In the genomic region with DNA sequence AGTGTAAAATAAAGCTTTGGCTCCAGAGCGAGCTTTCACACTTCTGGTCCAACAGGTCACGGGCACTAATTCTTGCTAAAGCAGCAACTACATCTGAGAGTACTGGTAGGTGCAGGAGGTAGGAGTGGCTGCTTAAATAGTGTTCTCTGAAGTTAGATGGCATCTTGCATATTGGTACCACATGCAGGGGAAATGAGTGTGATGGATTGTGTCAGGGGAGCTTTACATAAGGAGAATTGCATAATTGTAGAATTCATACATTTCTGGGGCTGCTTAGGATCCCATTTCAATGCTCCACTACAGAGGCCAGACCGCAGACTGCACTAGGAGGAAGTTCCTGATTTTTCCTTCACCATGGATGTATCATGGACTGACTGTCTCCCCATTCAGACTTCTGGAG, we compare ENCODE assay signal across 18 cellular contexts.
DNase-seq lines count a peak whose midpoint lies in the region; ATAC-seq, FAIRE-seq and TF ChIP-seq lines count a peak whose summit lies in the region.
"Had no signal": no experiment of that assay in that cellular context is flagged by ENCODE, and none has a peak within 500 bp of the region (broad histone marks: within the 10 kb centered on the region; RNA-seq: fewer than 3 reads in every experiment).

No MANE protein-coding gene starts in this region.

- H3K4me1 ChIP-seq in breast epithelium (no peaks in the 10 kb centered on the region), aorta (ENCODE audit: control insufficient read depth in 1 of 2, insufficient read depth in 2 of 2, low read length in 2 of 2) (no peaks in the 10 kb centered on the region), kidney (ENCODE audit: control insufficient read depth in 1 of 2, insufficient read depth in 1 of 2, low read depth in 1 of 2, low read length in 2 of 2) (no peaks in the 10 kb centered on the region), neural progenitor cell (peaks cover 8% of the 10 kb centered on the region)
- H3K4me1 ChIP-seq: Caco-2 had no signal

- 53 to 68% methylated on average over 3 of the region's 3 CpGs for WGBS in aorta, 2 donors

- H3K27ac ChIP-seq in breast epithelium (no peak overlapping the region), aorta (ENCODE audit: low read depth in 1 of 2, low read length in 2 of 2) (peak overlapping the region; percentile 18 to 30), kidney (ENCODE audit: low read depth in 2 of 2, low read length in 2 of 2) (no peak overlapping the region), neural progenitor cell (no peak overlapping the region)
- H3K27ac ChIP-seq: A549, SJSA1 had no signal

- TF ChIP-seq POLR2A in breast epithelium (IDR thresholded peaks at IDR 0.05): no peak

- H3K4me1 Mint-ChIP-seq in MCF 10A (ENCODE audit: insufficient read depth, unreplicated experiment): peaks cover 13% of the 10 kb centered on the region
- peaks cover 7% of the 10 kb centered on the region for H3K4me1 Mint-ChIP-seq in neural progenitor cell

- no peak for TF ChIP-seq CTCF in MCF 10A (IDR thresholded peaks at IDR 0.05; ENCODE audit: unreplicated experiment)
- TF ChIP-seq CTCF in breast epithelium (IDR thresholded peaks at IDR 0.05): no peak
- TF ChIP-seq CTCF in fibroblast of mammary gland (conservative IDR thresholded peaks at IDR 0.05; ENCODE audit: control insufficient read depth, insufficient read depth, low read depth, low read length): no peak
- no peak for TF ChIP-seq CTCF in kidney (IDR thresholded peaks at IDR 0.05; ENCODE audit: borderline replicate concordance, extremely low read depth, insufficient read depth)
- no peak for TF ChIP-seq CTCF in neural progenitor cell (IDR thresholded peaks at IDR 0.05)

- POLR2A ChIA-PET in MCF 10A (lab: Yijun Ruan, JAX): interaction anchor here (0.9 to 1.3 kb wide), 2 partner anchors 79 to 95 kb away, joined by 3 read pairs; no protein-coding TSS in a partner anchor

- H3K4me3 ChIP-seq in breast epithelium (no peak overlapping the region), fibroblast of mammary gland (ENCODE audit: control insufficient read depth, low read depth, low read length) (no peak overlapping the region), aorta (ENCODE audit: low read length in 2 of 2) (no peak overlapping the region), kidney (ENCODE audit: low read length in 2 of 2) (no peak overlapping the region), neural progenitor cell (no peak overlapping the region)
- H3K4me3 ChIP-seq: A549, SJSA1 had no signal

- no peaks in the 10 kb centered on the region for H3K27me3 ChIP-seq in breast epithelium
- H3K27me3 ChIP-seq in aorta (ENCODE audit: control insufficient read depth in 1 of 2, insufficient read depth in 2 of 2, low read length in 1 of 2): no peaks in the 10 kb centered on the region
- H3K27me3 ChIP-seq in neural progenitor cell: no peaks in the 10 kb centered on the region
- H3K27me3 ChIP-seq: SJSA1 had no signal

- no TSS peak for BruUV-seq in MCF 10A (replicated peaks; lab: Mats Ljungman, UMichigan)

- no peak for FAIRE-seq in kidney (lab: Jason Lieb, UNC)
- FAIRE-seq: A549, H54, RCC 7860 had no signal

- H3K27ac Mint-ChIP-seq in MCF 10A (ENCODE audit: low read depth, unreplicated experiment) (peak overlapping the region; percentile 53), neural progenitor cell (no peak overlapping the region)
- H3K27ac Mint-ChIP-seq: CD14-positive monocyte had no signal

- H3K27me3 Mint-ChIP-seq in MCF 10A (ENCODE audit: insufficient read depth, unreplicated experiment): no peaks in the 10 kb centered on the region
- H3K27me3 Mint-ChIP-seq in neural progenitor cell (ENCODE audit: insufficient read depth, low read depth): no peaks in the 10 kb centered on the region

- no peaks in the 10 kb centered on the region for H3K79me2 ChIP-seq in neural progenitor cell (ENCODE audit: low read depth)

- H4K20me1 ChIP-seq in neural progenitor cell (ENCODE audit: low read depth): no peaks in the 10 kb centered on the region

- no peak for ATAC-seq in aorta (ENCODE audit: low FRiP score)
- ATAC-seq: A549 had no signal

- H3K4me3 Mint-ChIP-seq in MCF 10A (ENCODE audit: unreplicated experiment) (no peak overlapping the region), neural progenitor cell (no peak overlapping the region)
- H3K4me3 Mint-ChIP-seq: CD14-positive monocyte had no signal

- CTCF ChIA-PET in MCF 10A (lab: Yijun Ruan, JAX): interaction anchor here (0.6 to 3.5 kb wide), 6 partner anchors 10 to 1205 kb away, joined by 3 to 39 read pairs (median 4); partner anchors contain the start of gene SLC30A6

- no peaks in the 10 kb centered on the region for H3K9me3 Mint-ChIP-seq in MCF 10A (ENCODE audit: unreplicated experiment)
- no peaks in the 10 kb centered on the region for H3K9me3 Mint-ChIP-seq in neural progenitor cell
- H3K9me3 Mint-ChIP-seq: CD14-positive monocyte had no signal

- H3K36me3 ChIP-seq in breast epithelium (no peaks in the 10 kb centered on the region), aorta (ENCODE audit: control insufficient read depth in 1 of 2, insufficient read depth in 2 of 2, low read length in 1 of 2) (peaks cover 2 to 6% of the 10 kb centered on the region in 2 donors), kidney (ENCODE audit: control insufficient read depth in 1 of 2, insufficient read depth in 2 of 2, low read length in 2 of 2) (no peaks in the 10 kb centered on the region), neural progenitor cell (no peaks in the 10 kb centered on the region)
- H3K36me3 ChIP-seq: SJSA1 had no signal

- H3K9me3 ChIP-seq in breast epithelium: no peaks in the 10 kb centered on the region
- H3K9me3 ChIP-seq in aorta (ENCODE audit: control insufficient read depth, low read length): no peaks in the 10 kb centered on the region
- no peaks in the 10 kb centered on the region for H3K9me3 ChIP-seq in kidney (ENCODE audit: control insufficient read depth in 1 of 2, low read length in 2 of 2)
- no peaks in the 10 kb centered on the region for H3K9me3 ChIP-seq in neural progenitor cell (ENCODE audit: low read depth)
- H3K9me3 ChIP-seq: A549, Caco-2, SJSA1 had no signal

- in situ Hi-C loops in SK-MEL-5 (cut with HindIII; ENCODE audit: low pct_unique_long_range_greater_than_20kb, low sequenced_read_pairs): loop anchor here (10.0 kb wide), 1 partner anchor 336 kb away; no protein-coding TSS in a partner anchor

- intact Hi-C loops in MCF 10A (cut with micrococcal nuclease): loop anchor here (5.0 kb wide), 1 partner anchor 234 kb away; no protein-coding TSS in a partner anchor
- intact Hi-C loops in breast epithelium (cut with DNase I; ENCODE audit: low total_unique reads): loop anchor here (5.0 kb wide), 1 partner anchor 154 kb away; no protein-coding TSS in a partner anchor
- intact Hi-C loops in aorta (cut with DNase I): loop anchor here in 1 of 2 donors (10.0 kb wide), 1 partner anchor 336 kb away; no protein-coding TSS in a partner anchor
- intact Hi-C loops in kidney (cut with DNase I): no loop called here

- H3K36me3 Mint-ChIP-seq in MCF 10A (ENCODE audit: insufficient read depth, unreplicated experiment) (peaks cover 43% of the 10 kb centered on the region), neural progenitor cell (peaks cover 2% of the 10 kb centered on the region)
- H3K36me3 Mint-ChIP-seq: CD14-positive monocyte had no signal

- no peak overlapping the region for H3K4me2 ChIP-seq in neural progenitor cell
- H3K4me2 ChIP-seq: A549 had no signal

- H3F3A ChIP-seq in neural progenitor cell (ENCODE audit: low read depth): no peaks in the 10 kb centered on the region

- DNase-seq in MCF 10A (ENCODE audit: unreplicated experiment): no peak
- DNase-seq in breast epithelium (ENCODE audit: low spot score in 2 of 2): no peak
- peak; percentile 18 for DNase-seq in SK-MEL-5 (ENCODE audit: low read depth, low spot score)
- peak; percentile 51 for DNase-seq in fibroblast of mammary gland (ENCODE audit: low read depth)
- DNase-seq in aorta: no peak
- DNase-seq in NCI-H524 treated with DMSO at 0.1 percent for 48 hours (lab: John Stamatoyannopoulos, UW): no peak
- DNase-seq in kidney: no peak
- DNase-seq in neural progenitor cell (ENCODE audit: low spot score): no peak
- DNase-seq: Caco-2, DMS53, NCI-H1092, NCI-H226, NCI-H69 had no signal

- H2AFZ ChIP-seq in neural progenitor cell (replicated peaks): no peak overlapping the region

- no peak overlapping the region for H3K9ac ChIP-seq in kidney (ENCODE audit: low read length in 2 of 2)
- H3K9ac ChIP-seq in neural progenitor cell: no peak overlapping the region

Comparison
In these comparisons a context has a peak if more than half of its experiments do, and no peak if none do; other contexts are left out.
1. DNase-seq: peak in SK-MEL-5 (single experiment) and fibroblast of mammary gland (single experiment); none in MCF 10A (single experiment), breast epithelium (0 of 2), aorta (0 of 2), NCI-H524 treated with DMSO at 0.1 percent for 48 hours (single experiment), kidney (single experiment) and neural progenitor cell (single experiment).
2. H3K27ac ChIP-seq: peak in aorta (2 of 2); none in breast epithelium (0 of 2), kidney (0 of 2) and neural progenitor cell (single experiment).